Comparison of ENCODE assay signal across 6 cellular contexts in genomic region chr17:7437369-7437863, GRCh38. TPM values are rescaled to one million over a fixed set of nuclear protein-coding genes. Genes with fewer than 3 reads are reported as not detected.
DNase-seq lines count a peak whose midpoint lies in the region; ATAC-seq and TF ChIP-seq lines count a peak whose summit lies in the region.

No MANE protein-coding gene starts in this region.

- H3K9ac ChIP-seq in IMR-90 (ENCODE audit: low read depth, low read length): no peak overlapping the region
- H3K9ac ChIP-seq in duodenal mucosa (ENCODE audit: low read depth in 1 of 2, low read length in 2 of 2): peak overlapping the region in 1 of 2 donors; percentile 76
- H3K9ac ChIP-seq in rectal smooth muscle tissue (ENCODE audit: low read length): no peak overlapping the region

- peaks cover 0 to 2% of the 10 kb centered on the region in 2 experiments; a peak in 1 of 4 replicates for H3K79me1 ChIP-seq in IMR-90 (ENCODE audit: low read depth in 1 of 2, low read length in 2 of 2)

- no peak overlapping the region for H4K8ac ChIP-seq in IMR-90 (ENCODE audit: low read depth in 2 of 2, low read length in 2 of 2)

- H2AK9ac ChIP-seq in IMR-90 (replicated peaks; ENCODE audit: low read depth, low read length, poor library complexity): no peak overlapping the region

- H2AK5ac ChIP-seq in IMR-90 (ENCODE audit: low read depth, low read length): no peak overlapping the region

- no peak overlapping the region for H3K23ac ChIP-seq in IMR-90 (ENCODE audit: low read depth, low read length)

- no peaks in the 10 kb centered on the region for H3K9me3 ChIP-seq in IMR-90 (ENCODE audit: control insufficient read depth, insufficient read depth, low read length)
- no peaks in the 10 kb centered on the region for H3K9me3 ChIP-seq in duodenal mucosa (ENCODE audit: control insufficient read depth in 1 of 2, low read length in 2 of 2)

- no peaks in the 10 kb centered on the region for H3K9me1 ChIP-seq in IMR-90 (ENCODE audit: insufficient read depth, low read length)

- peak overlapping the region; percentile 84 for H3K4me2 ChIP-seq in IMR-90 (ENCODE audit: low read depth, low read length)

- H3K4me1 ChIP-seq in IMR-90 (ENCODE audit: control insufficient read depth, insufficient read depth, low read length) (peaks cover 8% of the 10 kb centered on the region), duodenal mucosa (ENCODE audit: control insufficient read depth in 1 of 2, insufficient read depth in 2 of 2, low read length in 2 of 2) (peaks cover 36 to 38% of the 10 kb centered on the region in 2 donors), rectal smooth muscle tissue (ENCODE audit: control insufficient read depth, insufficient read depth, low read length) (peaks cover 15% of the 10 kb centered on the region)

- no peak overlapping the region for H2BK120ac ChIP-seq in IMR-90 (ENCODE audit: low read depth, low read length)

- H4K20me1 ChIP-seq in IMR-90 (ENCODE audit: insufficient read depth, low read length): peaks cover 3% of the 10 kb centered on the region; the same call in 1 of the 2 replicates

- in situ Hi-C loops in IMR-90 (cut with MboI; ENCODE audit: low sequenced_read_pairs): no loop called here

- H2BK5ac ChIP-seq in IMR-90 (ENCODE audit: low read depth, low read length, poor library complexity, severe bottlenecking): no peak overlapping the region

- DNase-seq in IMR-90: no peak
- no peak for DNase-seq in SHP77 treated with DMSO at 0.1 percent for 48 hours (lab: John Stamatoyannopoulos, UW)
- DNase-seq in NCI-H2171 treated with DMSO at 0.1 percent for 48 hours (lab: John Stamatoyannopoulos, UW): no peak

- no peak overlapping the region for H4K91ac ChIP-seq in IMR-90 (ENCODE audit: insufficient read depth, low read depth, low read length)

- H3K4ac ChIP-seq in IMR-90 (ENCODE audit: low read depth, low read length): no peak overlapping the region

- no peak for TF ChIP-seq POLR2A in IMR-90 (IDR thresholded peaks at IDR 0.05; ENCODE audit: low read depth, low read length)

- POLR2A ChIA-PET in IMR-90 (lab: Charles Lee; ENCODE audit: unreplicated experiment): interaction anchor here (0.5 kb wide), 1 partner anchor 31 kb away, joined by 8 read pairs; no protein-coding TSS in a partner anchor

- H3K56ac ChIP-seq in IMR-90 (ENCODE audit: extremely low read depth, insufficient read depth, low read length): no peak overlapping the region

- intact Hi-C loops in IMR-90 (cut with micrococcal nuclease): loop anchor here (1.0 to 5.0 kb wide), 4 partner anchors 33 to 124 kb away; partner anchors contain the start of genes KCTD11, SENP3 and TMEM256

- H3K18ac ChIP-seq in IMR-90 (ENCODE audit: low read depth, low read length): no peak overlapping the region

- H3K27ac ChIP-seq in IMR-90 (ENCODE audit: insufficient read depth, low read length) (no peak overlapping the region), duodenal mucosa (ENCODE audit: low read depth, low read length) (no peak overlapping the region), rectal smooth muscle tissue (ENCODE audit: low read depth, low read length) (no peak overlapping the region)

- H3K36me3 ChIP-seq in IMR-90 (ENCODE audit: control insufficient read depth, insufficient read depth, low read length): no peaks in the 10 kb centered on the region
- no peaks in the 10 kb centered on the region for H3K36me3 ChIP-seq in duodenal mucosa (ENCODE audit: control insufficient read depth in 1 of 2, insufficient read depth in 2 of 2, low read length in 2 of 2)
- H3K36me3 ChIP-seq in rectal smooth muscle tissue (ENCODE audit: control insufficient read depth, insufficient read depth, low read length): no peaks in the 10 kb centered on the region

- H3K4me3 ChIP-seq in IMR-90 (ENCODE audit: insufficient read depth, low read depth, low read length) (peak overlapping the region; percentile 30), duodenal mucosa (ENCODE audit: low read depth in 1 of 2, low read length in 2 of 2) (peak overlapping the region; percentile 57 to 69), rectal smooth muscle tissue (ENCODE audit: low read length) (peak overlapping the region; percentile 40)

- CTCF ChIA-PET in IMR-90 (lab: Yijun Ruan, JAX): interaction anchor here (0.6 to 1.9 kb wide), 7 partner anchors 8 to 162 kb away, joined by 3 to 12 read pairs (median 6); partner anchors contain the start of genes SENP3 and SPEM2

- H2AFZ ChIP-seq in IMR-90 (replicated peaks; ENCODE audit: low read length, poor library complexity): peak overlapping the region; percentile 81

- H3K27me3 ChIP-seq in IMR-90 (ENCODE audit: control insufficient read depth, insufficient read depth, low read length): peaks cover 34% of the 10 kb centered on the region
- H3K27me3 ChIP-seq in duodenal mucosa (ENCODE audit: control insufficient read depth in 1 of 2, insufficient read depth in 2 of 2, low read length in 2 of 2): peaks cover 28 to 33% of the 10 kb centered on the region in 2 donors
- H3K27me3 ChIP-seq in rectal smooth muscle tissue (ENCODE audit: control insufficient read depth, insufficient read depth, low read length): peaks cover 32% of the 10 kb centered on the region

- dilution Hi-C loops in IMR-90 (cut with HindIII; ENCODE audit: low sequenced_read_pairs, unreplicated experiment): no loop called here

- H2BK15ac ChIP-seq in IMR-90 (ENCODE audit: low read depth, low read length): no peak overlapping the region

- no TSS peak for BruUV-seq in IMR-90 (replicated peaks; lab: Mats Ljungman, UMichigan)

- no peak overlapping the region for H2BK20ac ChIP-seq in IMR-90 (ENCODE audit: low read depth, low read length)

- WGBS in IMR-90 (ENCODE audit: extremely low coverage in 2 of 2, insufficient read length in 1 of 2), 2 experiments: 5% methylated on average over 8 of the region's 31 CpGs; no CpG with 5 or more reads in 1 of the 2 experiments

- no peak for ATAC-seq in IMR-90 (ENCODE audit: low read depth)
- ATAC-seq in HG02610 (IDR thresholded peaks at IDR 0.05; ENCODE audit: unreplicated experiment): no peak

- no peak for TF ChIP-seq RAD21 in IMR-90 (IDR thresholded peaks at IDR 0.05; ENCODE audit: low read length)

- no peak overlapping the region for H3K14ac ChIP-seq in IMR-90 (replicated peaks; ENCODE audit: low read depth, low read length)

- TF ChIP-seq CTCF in IMR-90 (conservative IDR thresholded peaks at IDR 0.05; ENCODE audit: low read depth, low read length): no peak

- H4K5ac ChIP-seq in IMR-90 (ENCODE audit: low read depth, low read length): no peak overlapping the region

TF ChIP-seq in IMR-90, 13 proteins besides CTCF, POLR2A, EP300 and RAD21:
- TF ChIP-seq SMC3 (IDR thresholded peaks at IDR 0.05; ENCODE audit: low read depth, low read length) (no peak), NFE2L2 (IDR thresholded peaks at IDR 0.05; ENCODE audit: low read depth, low read length) (no peak), ELK1 (IDR thresholded peaks at IDR 0.05; ENCODE audit: borderline replicate concordance, low read depth, low read length) (no peak), USF2 (IDR thresholded peaks at IDR 0.05; ENCODE audit: low read depth, low read length) (no peak), FOS (IDR thresholded peaks at IDR 0.05; ENCODE audit: low read depth, low read length) (no peak), CHD1 (IDR thresholded peaks at IDR 0.05; ENCODE audit: low read depth, low read length) (no peak), MXI1 (IDR thresholded peaks at IDR 0.05; ENCODE audit: borderline replicate concordance, low read depth, low read length) (no peak), CEBPB (IDR thresholded peaks at IDR 0.05; ENCODE audit: low read depth, low read length) (no peak), RFX5 (IDR thresholded peaks at IDR 0.05; ENCODE audit: low read depth, low read length) (no peak), MAFK (IDR thresholded peaks at IDR 0.05; ENCODE audit: low read depth, low read length) (no peak)

RNA-seq across cellular contexts. Expression of gene FGF11, which starts 1.9 kb away (rescaled TPM):
- 0.18 and 0.28 TPM in 2 replicates for total RNA-seq in IMR-90 (2012; rRNA removed)
- 0.99 and 1.1 TPM in 2 replicates for polyA plus RNA-seq in IMR-90 (2012; rRNA removed)
- 0.96 and 1.8 TPM in 2 replicates for polyA plus RNA-seq in IMR-90 (2012; cell fraction: cytosol; rRNA removed)
- 3.8 and 3.9 TPM in 2 replicates for polyA plus RNA-seq in IMR-90 (2012; cell fraction: nucleus; rRNA removed; ENCODE audit: low replicate concordance)

RNA-seq across cellular contexts. Expression of gene TMEM102, which starts 2.2 kb away (rescaled TPM):
- total RNA-seq in IMR-90 (2012; rRNA removed): 1.1 and 1.4 TPM in 2 replicates
- 2.2 and 2.3 TPM in 2 replicates for polyA plus RNA-seq in IMR-90 (2012; rRNA removed)
- polyA plus RNA-seq in IMR-90 (2012; cell fraction: cytosol; rRNA removed): 2.0 and 3.0 TPM in 2 replicates
- polyA plus RNA-seq in IMR-90 (2012; cell fraction: nucleus; rRNA removed; ENCODE audit: low replicate concordance): 1.2 and 2.3 TPM in 2 replicates

RNA-seq across cellular contexts. Expression of gene CHRNB1, which starts 7.4 kb away (rescaled TPM):
- total RNA-seq in IMR-90 (2012; rRNA removed): 4.2 and 4.3 TPM in 2 replicates
- 6.0 and 6.4 TPM in 2 replicates for polyA plus RNA-seq in IMR-90 (2012; rRNA removed)
- polyA plus RNA-seq in IMR-90 (2012; cell fraction: cytosol; rRNA removed): 7.0 and 8.0 TPM in 2 replicates
- polyA plus RNA-seq in IMR-90 (2012; cell fraction: nucleus; rRNA removed; ENCODE audit: low replicate concordance): 0.76 and 1.6 TPM in 2 replicates

RNA-seq across cellular contexts. Expression of gene SPEM3, which starts 8.8 kb away (rescaled TPM):
- total RNA-seq in IMR-90 (2012; rRNA removed): not detected in 2 replicates
- not detected in 2 replicates for polyA plus RNA-seq in IMR-90 (2012; rRNA removed)
- polyA plus RNA-seq in IMR-90 (2012; cell fraction: cytosol; rRNA removed): not detected in 2 replicates
- not detected in 2 replicates for polyA plus RNA-seq in IMR-90 (2012; cell fraction: nucleus; rRNA removed; ENCODE audit: low replicate concordance)

RNA-seq across cellular contexts. Expression of gene SPEM2, which starts 12.0 kb away (rescaled TPM):
- not detected in 2 replicates for total RNA-seq in IMR-90 (2012; rRNA removed)
- not detected in 2 replicates for polyA plus RNA-seq in IMR-90 (2012; rRNA removed)
- polyA plus RNA-seq in IMR-90 (2012; cell fraction: cytosol; rRNA removed): not detected in 2 replicates
- polyA plus RNA-seq in IMR-90 (2012; cell fraction: nucleus; rRNA removed; ENCODE audit: low replicate concordance): 0.13 TPM in 1 of 2 replicates, not detected in the other
